8 cellular contexts compared by ENCODE assay signal in genomic region chr14:92677087-92677668, GRCh38.
DNase-seq lines count a peak whose midpoint lies in the region; ATAC-seq and TF ChIP-seq lines count a peak whose summit lies in the region.

No MANE protein-coding gene starts in this region.

- peaks cover 6 to 14% (median 9%) of the 10 kb centered on the region in 7 donors for H3K9me3 Mint-ChIP-seq in CD14-positive monocyte
- H3K9me3 Mint-ChIP-seq in activated CD4-positive, alpha-beta memory T cell treated with anti-CD3 and anti-CD28 coated beads, Interleukin-2, amount 10 ng/mL, durations not matched to agents 7 days and 5 days: no peaks in the 10 kb centered on the region
- no peaks in the 10 kb centered on the region for H3K9me3 Mint-ChIP-seq in endodermal cell

- POLR2A ChIA-PET in activated CD4-positive, alpha-beta memory T cell treated with anti-CD3 and anti-CD28 coated beads, Interleukin-2, amount 10 ng/mL, durations not matched to agents 7 days and 5 days (lab: Charles Lee): interaction anchor here (1.4 kb wide), 1 partner anchor 64 kb away, joined by 3 read pairs; no protein-coding TSS in a partner anchor

- no peak overlapping the region for H3K9ac ChIP-seq in endodermal cell (ENCODE audit: extremely low read depth, low read length, poor library complexity, severe bottlenecking)

- peak overlapping the region; percentile 61 to 67 for H3K4me3 Mint-ChIP-seq in CD14-positive monocyte
- no peak overlapping the region for H3K4me3 Mint-ChIP-seq in activated CD4-positive, alpha-beta memory T cell treated with anti-CD3 and anti-CD28 coated beads, Interleukin-2, amount 10 ng/mL, durations not matched to agents 7 days and 5 days
- no peak overlapping the region for H3K4me3 Mint-ChIP-seq in endodermal cell

- DNase-seq in CD14-positive monocyte (ENCODE audit: low spot score) (no peak), superior temporal gyrus (ENCODE audit: extremely low spot score) (no peak), endodermal cell (no peak), NCI-H2196 treated with DMSO at 0.1 percent for 48 hours (lab: John Stamatoyannopoulos, UW; ENCODE audit: unreplicated experiment) (no peak)
- peak; percentile 33 for DNase-seq in activated CD4-positive, alpha-beta memory T cell treated with anti-CD3 and anti-CD28 coated beads, Interleukin-2, amount 10 ng/mL, durations not matched to agents 7 days and 5 days
- peak; percentile 83 for DNase-seq in stimulated activated CD4-positive, alpha-beta T cell treated with anti-CD3 and anti-CD28 coated beads, Interleukin-1b, Interleukin-23, amount 100 ng/mL, for 48 hours

- H3K27ac Mint-ChIP-seq in CD14-positive monocyte (peak overlapping the region; percentile 87 to 97 (median 95)), endodermal cell (no peak overlapping the region)
- H3K27ac Mint-ChIP-seq in activated CD4-positive, alpha-beta memory T cell treated with anti-CD3 and anti-CD28 coated beads, Interleukin-2, amount 10 ng/mL, durations not matched to agents 7 days and 5 days: peak overlapping the region; percentile 53

- H3K4me1 Mint-ChIP-seq in CD14-positive monocyte: peaks cover 55% of the 10 kb centered on the region
- H3K4me1 Mint-ChIP-seq in activated CD4-positive, alpha-beta memory T cell treated with anti-CD3 and anti-CD28 coated beads, Interleukin-2, amount 10 ng/mL, durations not matched to agents 7 days and 5 days: peaks cover 37% of the 10 kb centered on the region
- no peaks in the 10 kb centered on the region for H3K4me1 Mint-ChIP-seq in endodermal cell

- TF ChIP-seq CTCF in CD14-positive monocyte (IDR thresholded peaks at IDR 0.05): no peak
- no peak for TF ChIP-seq CTCF in endodermal cell (conservative IDR thresholded peaks at IDR 0.05)

- no peaks in the 10 kb centered on the region for H3K4me1 ChIP-seq in endodermal cell (ENCODE audit: control insufficient read depth, insufficient read depth, low read length)

- peaks cover 80 to 96% of the 10 kb centered on the region in 2 donors for H3K36me3 Mint-ChIP-seq in CD14-positive monocyte
- peaks cover 61% of the 10 kb centered on the region for H3K36me3 Mint-ChIP-seq in activated CD4-positive, alpha-beta memory T cell treated with anti-CD3 and anti-CD28 coated beads, Interleukin-2, amount 10 ng/mL, durations not matched to agents 7 days and 5 days (ENCODE audit: low read depth)
- H3K36me3 Mint-ChIP-seq in endodermal cell (ENCODE audit: low read depth): peaks cover 3% of the 10 kb centered on the region

- peaks cover 0 to 2% (median 0%) of the 10 kb centered on the region in 3 donors for H3K27me3 Mint-ChIP-seq in CD14-positive monocyte (ENCODE audit: low read depth in 3 of 3)
- no peaks in the 10 kb centered on the region for H3K27me3 Mint-ChIP-seq in activated CD4-positive, alpha-beta memory T cell treated with anti-CD3 and anti-CD28 coated beads, Interleukin-2, amount 10 ng/mL, durations not matched to agents 7 days and 5 days
- no peaks in the 10 kb centered on the region for H3K27me3 Mint-ChIP-seq in endodermal cell (ENCODE audit: insufficient read depth)

- WGBS in endodermal cell (ENCODE audit: insufficient coverage in 1 of 2, insufficient read length in 1 of 2), 2 experiments: 83% methylated on average over 4 of the region's 4 CpGs; no CpG with 5 or more reads in 1 of the 2 experiments

- H3K36me3 ChIP-seq in endodermal cell (ENCODE audit: control insufficient read depth, insufficient read depth, low read length): no peaks in the 10 kb centered on the region

- CTCF ChIA-PET in activated CD4-positive, alpha-beta memory T cell treated with anti-CD3 and anti-CD28 coated beads, Interleukin-2, amount 10 ng/mL, durations not matched to agents 7 days and 5 days (lab: Charles Lee): interaction anchor here (0.8 to 2.4 kb wide), 2 partner anchors 9 to 64 kb away, joined by 3 to 9 read pairs; no protein-coding TSS in a partner anchor

- H3K27ac ChIP-seq in endodermal cell (ENCODE audit: low read depth, low read length): no peak overlapping the region

- intact Hi-C loops in CD14-positive monocyte (cut with micrococcal nuclease): loop anchor here in 1 of 2 donors (5.0 kb wide), 1 partner anchor 65 kb away; no protein-coding TSS in a partner anchor

- no peak overlapping the region for H3K4me3 ChIP-seq in endodermal cell (ENCODE audit: low read length)

- ATAC-seq in GM19043 (IDR thresholded peaks at IDR 0.05; ENCODE audit: low read depth, unreplicated experiment): peak; percentile 79
- peak; percentile 65 for ATAC-seq in HG03103 (IDR thresholded peaks at IDR 0.05; ENCODE audit: low read depth, unreplicated experiment)

- H3K9me3 ChIP-seq in endodermal cell (ENCODE audit: control insufficient read depth, low read length): no peaks in the 10 kb centered on the region

- no peaks in the 10 kb centered on the region for H3K27me3 ChIP-seq in endodermal cell (ENCODE audit: control insufficient read depth, insufficient read depth, low read length, poor library complexity, severe bottlenecking)

Comparison
In these comparisons a context has a peak if more than half of its experiments do, and no peak if none do; other contexts are left out.
1. DNase-seq: peak in activated CD4-positive, alpha-beta memory T cell treated with anti-CD3 and anti-CD28 coated beads, Interleukin-2, amount 10 ng/mL, durations not matched to agents 7 days and 5 days (single experiment) and stimulated activated CD4-positive, alpha-beta T cell treated with anti-CD3 and anti-CD28 coated beads, Interleukin-1b, Interleukin-23, amount 100 ng/mL, for 48 hours (single experiment); none in CD14-positive monocyte (single experiment), superior temporal gyrus (single experiment), endodermal cell (single experiment) and NCI-H2196 treated with DMSO at 0.1 percent for 48 hours (single experiment).
2. H3K4me3 Mint-ChIP-seq: peak in CD14-positive monocyte (2 of 2); none in activated CD4-positive, alpha-beta memory T cell treated with anti-CD3 and anti-CD28 coated beads, Interleukin-2, amount 10 ng/mL, durations not matched to agents 7 days and 5 days (single experiment) and endodermal cell (single experiment).